Comparison of ENCODE assay signal across 8 cellular contexts in genomic region chr16:70173916-70174315, GRCh38. TPM values are rescaled to one million over a fixed set of nuclear protein-coding genes. Genes with fewer than 3 reads are reported as not detected.
DNase-seq lines count a peak whose midpoint lies in the region; ATAC-seq and TF ChIP-seq lines count a peak whose summit lies in the region.
"Not testable (repeated sequence)": the region's sequence is repeated elsewhere in the genome, so short reads cannot be mapped to it uniquely, and the experiment has no call there.
"Had no signal": no experiment of that assay in that cellular context is flagged by ENCODE, and none has a peak within 500 bp of the region (broad histone marks: within the 10 kb centered on the region; RNA-seq: fewer than 3 reads in every experiment).

No MANE protein-coding gene starts in this region.

- not testable (repeated sequence) for TF ChIP-seq RAD21 in IMR-90 (IDR thresholded peaks at IDR 0.05; ENCODE audit: low read length)

- no CpG with 5 or more reads among the region's 15 CpGs for WGBS in IMR-90 (ENCODE audit: extremely low coverage in 2 of 2, insufficient read length in 1 of 2), 2 experiments
- WGBS in neuronal stem cell (ENCODE audit: extremely low coverage in 2 of 2, insufficient read length in 2 of 2, insufficient replicate concordance in 1 of 2), 2 donors, result no CpG with 5 or more reads among the region's 15 CpGs
- no CpG with 5 or more reads among the region's 15 CpGs for WGBS in upper lobe of left lung, 2 donors

- H3K36me3 ChIP-seq in IMR-90 (ENCODE audit: control insufficient read depth, insufficient read depth, low read length); left lung; neuronal stem cell (replicated peaks in 1 of 2; ENCODE audit: control insufficient read depth in 2 of 2, insufficient read depth in 2 of 2, low read length in 2 of 2); upper lobe of left lung: not testable (repeated sequence)

- H4K8ac ChIP-seq in IMR-90 (ENCODE audit: low read depth in 2 of 2, low read length in 2 of 2); neuronal stem cell (ENCODE audit: low read depth, low read length): not testable (repeated sequence)

- not testable (repeated sequence) for H4K91ac ChIP-seq in IMR-90 (ENCODE audit: insufficient read depth, low read depth, low read length); neuronal stem cell (ENCODE audit: low read depth, low read length, poor library complexity)

- dilution Hi-C loops in IMR-90 (cut with HindIII; ENCODE audit: low sequenced_read_pairs, unreplicated experiment), result not testable (repeated sequence)

- H3K27ac ChIP-seq in IMR-90 (ENCODE audit: insufficient read depth, low read length); left lung; neuronal stem cell (replicated peaks; ENCODE audit: low read length); upper lobe of left lung: not testable (repeated sequence)

- not testable (repeated sequence) for H2BK5ac ChIP-seq in IMR-90 (ENCODE audit: low read depth, low read length, poor library complexity, severe bottlenecking); neuronal stem cell (ENCODE audit: low read length)

- H2AK5ac ChIP-seq in IMR-90 (ENCODE audit: low read depth, low read length); neuronal stem cell (ENCODE audit: low read depth, low read length): not testable (repeated sequence)

- not testable (repeated sequence) for H3K23ac ChIP-seq in IMR-90 (ENCODE audit: low read depth, low read length); neuronal stem cell (ENCODE audit: low read depth, low read length, poor library complexity)

- not testable (repeated sequence) for H2BK12ac ChIP-seq in neuronal stem cell (ENCODE audit: low read length)

- not testable (repeated sequence) for H3K4me1 ChIP-seq in IMR-90 (ENCODE audit: control insufficient read depth, insufficient read depth, low read length); left lung; neuronal stem cell (ENCODE audit: control insufficient read depth in 2 of 2, insufficient read depth in 1 of 2, low read depth in 1 of 2, low read length in 2 of 2); upper lobe of left lung

- H3K14ac ChIP-seq in IMR-90 (replicated peaks; ENCODE audit: low read depth, low read length); neuronal stem cell (ENCODE audit: low read length): not testable (repeated sequence)

- not testable (repeated sequence) for H4K5ac ChIP-seq in IMR-90 (ENCODE audit: low read depth, low read length)

- not testable (repeated sequence) for TF ChIP-seq POLR2A in IMR-90 (IDR thresholded peaks at IDR 0.05; ENCODE audit: low read depth, low read length); upper lobe of left lung (IDR thresholded peaks at IDR 0.05)

- not testable (repeated sequence) for H3K9ac ChIP-seq in IMR-90 (ENCODE audit: low read depth, low read length); neuronal stem cell (ENCODE audit: low read depth, low read length, poor library complexity)

- CTCF ChIA-PET in IMR-90 (lab: Yijun Ruan, JAX), result not testable (repeated sequence)

- not testable (repeated sequence) for DNase-seq in IMR-90; left cardiac atrium; left lung; neuronal stem cell (ENCODE audit: low spot score); upper lobe of left lung

- H3K18ac ChIP-seq in IMR-90 (ENCODE audit: low read depth, low read length); neuronal stem cell (ENCODE audit: low read length): not testable (repeated sequence)

- H3K79me1 ChIP-seq in IMR-90 (ENCODE audit: low read depth in 1 of 2, low read length in 2 of 2); neuronal stem cell (ENCODE audit: low read depth, low read length): not testable (repeated sequence)

- H3K4ac ChIP-seq in IMR-90 (ENCODE audit: low read depth, low read length); neuronal stem cell (ENCODE audit: low read length): not testable (repeated sequence)

- not testable (repeated sequence) for TF ChIP-seq CTCF in IMR-90 (conservative IDR thresholded peaks at IDR 0.05; ENCODE audit: low read depth, low read length); left lung (IDR thresholded peaks at IDR 0.05); upper lobe of left lung (IDR thresholded peaks at IDR 0.05)

- H2BK15ac ChIP-seq in IMR-90 (ENCODE audit: low read depth, low read length); neuronal stem cell (ENCODE audit: low read length): not testable (repeated sequence)

- intact Hi-C loops in IMR-90 (cut with micrococcal nuclease); left cardiac atrium (cut with DNase I); left lung (cut with DNase I): not testable (repeated sequence)

- not testable (repeated sequence) for H3K56ac ChIP-seq in IMR-90 (ENCODE audit: extremely low read depth, insufficient read depth, low read length)

- not testable (repeated sequence) for H3K4me3 ChIP-seq in IMR-90 (ENCODE audit: insufficient read depth, low read depth, low read length); left lung; neuronal stem cell (ENCODE audit: low read length in 2 of 2); upper lobe of left lung

- not testable (repeated sequence) for H4K20me1 ChIP-seq in IMR-90 (ENCODE audit: insufficient read depth, low read length)

- not testable (repeated sequence) for H2AFZ ChIP-seq in IMR-90 (replicated peaks; ENCODE audit: low read length, poor library complexity)
- peak overlapping the region; percentile 73 for H2AFZ ChIP-seq in neuronal stem cell (ENCODE audit: low read length)

- not testable (repeated sequence) for BruUV-seq in IMR-90 (replicated peaks; lab: Mats Ljungman, UMichigan)

- in situ Hi-C loops in IMR-90 (cut with MboI; ENCODE audit: low sequenced_read_pairs), result not testable (repeated sequence)

- not testable (repeated sequence) for H3K9me3 ChIP-seq in IMR-90 (ENCODE audit: control insufficient read depth, insufficient read depth, low read length); left lung; neuronal stem cell (replicated peaks in 1 of 2; ENCODE audit: control insufficient read depth in 2 of 2, insufficient read depth in 1 of 2, low read depth in 1 of 2, low read length in 2 of 2); upper lobe of left lung

- peak; percentile 84 for ATAC-seq in IMR-90 (ENCODE audit: low read depth)
- ATAC-seq in SK-N-SH treated with all-trans-retinoic acid at 6 μM for 48 hours, result peak; percentile 87
- ATAC-seq in left cardiac atrium, result peak; percentile 39 to 64
- peak; percentile 20 for ATAC-seq in left lung
- ATAC-seq in upper lobe of left lung (ENCODE audit: low FRiP score in 2 of 2), result peak; percentile 13 to 32

- not testable (repeated sequence) for TF ChIP-seq EP300 in upper lobe of left lung (IDR thresholded peaks at IDR 0.05)

- H2BK20ac ChIP-seq in IMR-90 (ENCODE audit: low read depth, low read length), result not testable (repeated sequence)

- not testable (repeated sequence) for H3K9me1 ChIP-seq in IMR-90 (ENCODE audit: insufficient read depth, low read length)

- H3K27me3 ChIP-seq in IMR-90 (ENCODE audit: control insufficient read depth, insufficient read depth, low read length); left lung; neuronal stem cell (ENCODE audit: control insufficient read depth in 3 of 3, insufficient read depth in 3 of 3, low read depth in 1 of 3, low read length in 3 of 3); upper lobe of left lung: not testable (repeated sequence)

- POLR2A ChIA-PET in IMR-90 (lab: Charles Lee; ENCODE audit: unreplicated experiment), result not testable (repeated sequence)

- H2BK120ac ChIP-seq in IMR-90 (ENCODE audit: low read depth, low read length); neuronal stem cell (ENCODE audit: low read depth, low read length): not testable (repeated sequence)

- not testable (repeated sequence) for H2AK9ac ChIP-seq in IMR-90 (replicated peaks; ENCODE audit: low read depth, low read length, poor library complexity)

- not testable (repeated sequence) for H3K4me2 ChIP-seq in IMR-90 (ENCODE audit: low read depth, low read length); neuronal stem cell (ENCODE audit: insufficient read depth, low read length, poor library complexity, severe bottlenecking)

RNA-seq across cellular contexts. Expression of gene CLEC18C, which starts 0.3 kb away (rescaled TPM):
- total RNA-seq in IMR-90 (2012; rRNA removed), result not detected in 2 replicates
- polyA plus RNA-seq in IMR-90 (2012; rRNA removed), result 0.03 TPM in 1 of 2 replicates, not detected in the other
- not detected in 2 replicates for polyA plus RNA-seq in IMR-90 (2012; cell fraction: cytosol; rRNA removed)
- polyA plus RNA-seq in IMR-90 (2012; cell fraction: nucleus; rRNA removed; ENCODE audit: low replicate concordance), result 0.19 and 0.35 TPM in 2 replicates
- under 1 TPM; 0.24 to 0.73 TPM for total RNA-seq in left cardiac atrium
- total RNA-seq in left lung, result under 1 TPM in 1 of 2 donors, not detected in 1; 0.15 TPM
- 6.3 TPM for polyA plus RNA-seq in neuronal stem cell (2013, experiment 1 of 2)
- polyA plus RNA-seq in neuronal stem cell (2013, experiment 2 of 2), result 6.5 TPM
- under 1 TPM in 3 of 6 donors, not detected in 3; 0.44 to 0.69 (median 0.54) TPM for total RNA-seq in upper lobe of left lung
- total RNA-seq: CD4-positive, alpha-beta T cell; H4 had no signal

RNA-seq across cellular contexts. Expression of gene PDPR, which starts 59.8 kb away (rescaled TPM):
- total RNA-seq in IMR-90 (2012; rRNA removed) (10.0 and 12.2 TPM in 2 replicates), left cardiac atrium (10 to 100 TPM; 18.8 to 39.5 TPM), left lung (10 to 100 TPM; 16.5 to 26.0 TPM), upper lobe of left lung (10 to 100 TPM; 15.2 to 46.1 (median 21.9) TPM)
- polyA plus RNA-seq in IMR-90 (2012; rRNA removed), result 19.0 and 19.4 TPM in 2 replicates
- polyA plus RNA-seq in IMR-90 (2012; cell fraction: cytosol; rRNA removed), result 7.5 and 9.4 TPM in 2 replicates
- polyA plus RNA-seq in IMR-90 (2012; cell fraction: nucleus; rRNA removed; ENCODE audit: low replicate concordance), result 41.2 and 66.5 TPM in 2 replicates
- polyA plus RNA-seq in neuronal stem cell (2013, experiment 1 of 2), result 12.2 TPM
- polyA plus RNA-seq in neuronal stem cell (2013, experiment 2 of 2), result 12.3 TPM

Comparison
In these comparisons a context has a peak if more than half of its experiments do, and no peak if none do; other contexts are left out.
1. ATAC-seq: peak in every context shown above with its lines; median percentile 87 in SK-N-SH treated with all-trans-retinoic acid at 6 μM for 48 hours; 84 in IMR-90; 52 in left cardiac atrium; 22 in upper lobe of left lung; 20 in left lung.